Comparison of ENCODE assay signal across 9 cellular contexts in the genomic region with DNA sequence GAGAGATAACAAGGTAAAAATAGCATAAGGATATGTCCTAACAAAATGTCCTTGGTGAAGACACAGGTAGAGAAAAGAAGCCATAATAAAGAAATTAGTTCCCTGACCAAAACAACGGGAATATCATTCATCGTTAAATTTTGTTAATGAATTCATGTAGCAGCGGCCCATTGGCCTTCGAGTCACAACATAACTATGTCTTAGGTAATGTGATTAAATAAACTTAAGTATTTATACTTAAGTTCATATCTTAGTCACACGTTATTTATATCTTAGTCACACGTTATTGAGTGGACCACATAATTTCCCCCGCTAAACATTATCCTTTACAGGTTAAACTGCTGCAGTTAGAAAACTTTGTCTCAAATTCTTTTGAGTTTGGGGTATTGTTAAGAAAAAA. TPM values are rescaled to one million over a fixed set of nuclear protein-coding genes. Genes with fewer than 3 reads are reported as not detected.
DNase-seq lines count a peak whose midpoint lies in the region; ATAC-seq and TF ChIP-seq lines count a peak whose summit lies in the region.
"Had no signal": no experiment of that assay in that cellular context is flagged by ENCODE, and none has a peak within 500 bp of the region (broad histone marks: within the 10 kb centered on the region; RNA-seq: fewer than 3 reads in every experiment).

No MANE protein-coding gene starts in this region.

- peak; percentile 18 for DNase-seq in H4 (ENCODE audit: low spot score)
- peak; percentile 82 for DNase-seq in adipocyte (ENCODE audit: low read depth)
- DNase-seq in right cardiac atrium: no peak
- no peak for DNase-seq in occipital lobe (lab: John Stamatoyannopoulos, UW)
- DNase-seq in substantia nigra (lab: John Stamatoyannopoulos, UW): no peak
- no peak for DNase-seq in NCI-H774 (lab: John Stamatoyannopoulos, UW)
- no peak for DNase-seq in mucosa of descending colon
- DNase-seq: RPMI8226 had no signal

- 40% methylated on average over 7 of the region's 7 CpGs for WGBS in right cardiac atrium

- peak overlapping the region; percentile 93 for H3K4me2 ChIP-seq in skeletal muscle satellite cell (ENCODE audit: low read length)

- peak overlapping the region; percentile 99 for H3K9ac ChIP-seq in adipocyte (ENCODE audit: low read length)
- peak overlapping the region; percentile 100 for H3K9ac ChIP-seq in skeletal muscle satellite cell (ENCODE audit: low read depth, low read length)

- H3K27ac ChIP-seq in right cardiac atrium (ENCODE audit: low read length) (no peak overlapping the region), substantia nigra (ENCODE audit: low read depth, low read length, poor library complexity, severe bottlenecking) (no peak overlapping the region)

- peak overlapping the region; percentile 96 for H3K4me3 ChIP-seq in adipocyte (ENCODE audit: low read length)
- peak overlapping the region; percentile 84 for H3K4me3 ChIP-seq in right cardiac atrium (ENCODE audit: low read length)
- H3K4me3 ChIP-seq in skeletal muscle satellite cell (ENCODE audit: low read length): peak overlapping the region; percentile 100
- H3K4me3 ChIP-seq in mucosa of descending colon: no peak overlapping the region

- intact Hi-C loops in right cardiac atrium (cut with DNase I): loop anchor here (5.0 kb wide), 2 partner anchors 52 to 57 kb away; no protein-coding TSS in a partner anchor
- intact Hi-C loops in mucosa of descending colon (cut with DNase I, micrococcal nuclease): no loop called here

- peaks cover 13% of the 10 kb centered on the region for H3K36me3 ChIP-seq in adipocyte (ENCODE audit: control insufficient read depth, insufficient read depth, low read length, severe bottlenecking)
- peaks cover 29% of the 10 kb centered on the region for H3K36me3 ChIP-seq in skeletal muscle satellite cell (ENCODE audit: insufficient read depth, low read length)
- no peaks in the 10 kb centered on the region for H3K36me3 ChIP-seq in mucosa of descending colon (ENCODE audit: low read depth)

- H3K9me3 ChIP-seq in adipocyte (ENCODE audit: control insufficient read depth, low read length) (no peaks in the 10 kb centered on the region), right cardiac atrium (ENCODE audit: control insufficient read depth, low read length) (no peaks in the 10 kb centered on the region), skeletal muscle satellite cell (replicated peaks; ENCODE audit: low read length) (no peaks in the 10 kb centered on the region), mucosa of descending colon (no peaks in the 10 kb centered on the region)

- H3K27me3 ChIP-seq in adipocyte (replicated peaks; ENCODE audit: control insufficient read depth, insufficient read depth, low read length) (no peaks in the 10 kb centered on the region), right cardiac atrium (ENCODE audit: control insufficient read depth, insufficient read depth) (no peaks in the 10 kb centered on the region), skeletal muscle satellite cell (ENCODE audit: control insufficient read depth, insufficient read depth, low read length) (no peaks in the 10 kb centered on the region)

- TF ChIP-seq CTCF in mucosa of descending colon (IDR thresholded peaks at IDR 0.05): no peak

- H3K4me1 ChIP-seq in adipocyte (ENCODE audit: control insufficient read depth, insufficient read depth, low read length) (peaks cover 29% of the 10 kb centered on the region), right cardiac atrium (ENCODE audit: control insufficient read depth, insufficient read depth, low read length) (peaks cover 2% of the 10 kb centered on the region), skeletal muscle satellite cell (ENCODE audit: control insufficient read depth, insufficient read depth, low read length) (peaks cover 17% of the 10 kb centered on the region), mucosa of descending colon (ENCODE audit: low read depth) (peaks cover 7% of the 10 kb centered on the region)

- ATAC-seq in right cardiac atrium: no peak
- no peak for ATAC-seq in mucosa of descending colon

RNA-seq across cellular contexts. Expression of a gene that starts 1.2 kb away (rescaled TPM):
- 1.6 and 2.4 TPM in 2 replicates for total RNA-seq in H4 (2014; rRNA removed; shearing (Covaris generic))
- total RNA-seq in right cardiac atrium (100 to 1,000 TPM; 209 to 313 (median 259) TPM), occipital lobe (0.31 TPM), mucosa of descending colon (10 to 100 TPM in 1 of 3 donors, 1 to 10 TPM in 2; 2.1 to 49.2 (median 7.2) TPM)
- 418 TPM for polyA plus RNA-seq in right cardiac atrium
- total RNA-seq in skeletal muscle satellite cell (2012; rRNA removed): 5.1 and 6.1 TPM in 2 replicates

Comparison
In these comparisons a context has a peak if more than half of its experiments do, and no peak if none do; other contexts are left out.
1. DNase-seq: peak in H4 (single experiment) and adipocyte (single experiment); none in right cardiac atrium (0 of 3), occipital lobe (single experiment), substantia nigra (0 of 49), NCI-H774 (single experiment) and mucosa of descending colon (0 of 3).
2. RNA of a gene that starts 1.2 kb away (total RNA-seq): 209 to 313 TPM in right cardiac atrium; 2.1 to 49.2 TPM in mucosa of descending colon, 1.6 to 2.4 TPM in H4 and 0.31 TPM in occipital lobe (single experiment); every median in the first group is over 4 times any median in the second.
3. intact Hi-C loops: an anchor here in right cardiac atrium (5.0 kb wide); none called in mucosa of descending colon.